ENCODE assay signal across 1 cellular context in the genomic region with DNA sequence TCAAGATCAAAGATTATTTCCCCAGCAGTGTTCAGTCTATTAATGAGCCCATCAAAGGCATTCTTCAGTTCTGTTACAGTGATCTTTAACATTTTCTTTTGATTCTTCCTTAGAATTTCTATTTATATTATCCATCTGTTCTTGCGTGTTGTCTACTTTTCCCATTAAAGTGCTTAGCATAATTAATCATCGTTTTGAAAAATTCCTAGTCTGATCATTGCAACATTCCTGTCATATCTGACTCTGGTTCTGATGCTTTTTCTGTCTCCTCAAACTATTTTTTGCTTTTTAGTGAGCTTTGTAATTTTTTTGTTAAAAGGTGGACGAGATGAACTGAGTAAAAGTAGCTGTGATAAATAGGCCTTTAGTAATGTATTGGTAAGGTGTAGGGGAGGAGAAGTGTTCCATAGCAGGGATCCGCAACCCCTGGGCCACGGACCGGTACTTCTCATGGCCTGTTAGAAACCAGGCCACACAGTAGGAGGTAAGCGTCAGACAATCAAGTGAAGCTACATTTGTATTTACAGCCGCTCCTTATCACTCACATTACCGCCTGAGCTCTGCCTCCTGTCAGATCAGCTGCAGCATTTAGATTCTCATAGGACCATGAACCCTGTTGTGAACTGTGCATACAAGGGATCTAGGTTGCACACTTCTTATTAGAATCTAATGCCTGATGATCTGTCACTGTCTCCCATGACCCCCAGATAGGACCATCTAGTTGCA.
TF ChIP-seq lines count a peak whose summit lies in the region.

No MANE protein-coding gene starts in this region.

TF ChIP-seq in K562, 482 proteins besides CTCF, POLR2A, EP300 and RAD21 (continued from another document):
- TF ChIP-seq TCFL5 (CRISPR knock-in tag; conservative IDR thresholded peaks at IDR 0.05): no peak
